Comparison of ENCODE assay signal across 8 cellular contexts in the genomic region with DNA sequence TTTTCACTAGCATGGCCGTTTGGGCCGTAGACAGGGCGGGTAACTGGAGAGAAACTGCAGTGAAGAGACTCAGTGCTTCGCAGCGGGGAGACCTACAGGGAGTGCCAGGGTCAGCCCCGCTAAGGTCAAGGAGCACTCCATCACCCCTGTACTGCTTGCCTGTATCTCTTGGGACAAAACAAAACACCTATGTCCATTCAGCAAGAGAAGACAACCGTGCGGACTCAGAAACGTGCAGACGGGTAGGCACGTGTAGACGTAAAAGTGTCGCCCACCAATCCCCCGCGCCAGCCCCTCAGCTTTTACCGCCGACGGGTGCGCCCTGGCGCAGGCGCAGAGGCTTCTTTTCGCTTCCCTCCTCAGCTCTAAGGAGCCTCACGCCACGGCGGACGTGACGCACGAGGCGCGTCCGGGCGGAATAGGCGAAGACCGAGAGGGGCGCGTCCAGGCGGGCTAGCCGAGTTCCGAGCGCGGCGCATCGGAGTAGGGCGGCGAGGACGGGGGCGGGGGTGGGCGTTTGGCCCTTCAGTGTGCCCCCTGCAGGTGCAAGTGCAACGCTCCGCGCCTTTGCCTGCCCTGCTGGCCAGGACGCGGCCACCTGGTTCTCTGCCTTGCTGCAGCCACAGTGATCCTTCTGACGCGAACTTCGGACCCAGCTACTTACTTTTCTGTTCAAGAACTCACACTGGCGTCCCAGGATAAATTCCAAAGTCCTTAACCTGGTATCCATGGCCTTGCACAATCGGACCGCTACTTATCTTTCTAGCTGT. TPM values are rescaled to one million over a fixed set of nuclear protein-coding genes. Genes with fewer than 3 reads are reported as not detected.
DNase-seq lines count a peak whose midpoint lies in the region; ATAC-seq and TF ChIP-seq lines count a peak whose summit lies in the region.

No MANE protein-coding gene starts in this region.

- peak overlapping the region; percentile 72 to 83 for H3K4me3 ChIP-seq in left lung

- no peaks in the 10 kb centered on the region for H3K27me3 Mint-ChIP-seq in activated CD4-positive, alpha-beta T cell treated with anti-CD3 and anti-CD28 coated beads, Interleukin-2, amount 10 ng/mL, durations not matched to agents 7 days and 5 days

- TF ChIP-seq CTCF in left lung (IDR thresholded peaks at IDR 0.05), result peak in 1 of 2 donors; percentile 50

- H3K27me3 ChIP-seq in left lung, result no peaks in the 10 kb centered on the region

- H3K9me3 Mint-ChIP-seq in activated CD4-positive, alpha-beta T cell treated with anti-CD3 and anti-CD28 coated beads, Interleukin-2, amount 10 ng/mL, durations not matched to agents 7 days and 5 days, result no peaks in the 10 kb centered on the region

- peaks cover 12 to 47% of the 10 kb centered on the region in 2 donors for H3K4me1 ChIP-seq in left lung

- POLR2A ChIA-PET in activated CD4-positive, alpha-beta T cell treated with anti-CD3 and anti-CD28 coated beads, Interleukin-2, amount 10 ng/mL, durations not matched to agents 7 days and 5 days (lab: Charles Lee), result interaction anchor here (0.6 to 1.0 kb wide), 4 partner anchors 16 to 110 kb away, joined by 3 to 4 read pairs (median 3); no protein-coding TSS in a partner anchor

- intact Hi-C loops in left lung (cut with DNase I), result no loop called here

- H3K27ac ChIP-seq in left lung, result peak overlapping the region; percentile 92

- no peaks in the 10 kb centered on the region for H3K36me3 ChIP-seq in left lung

- H3K27ac Mint-ChIP-seq in activated CD4-positive, alpha-beta T cell treated with anti-CD3 and anti-CD28 coated beads, Interleukin-2, amount 10 ng/mL, durations not matched to agents 7 days and 5 days, result peak overlapping the region; percentile 97

- H3K36me3 Mint-ChIP-seq in activated CD4-positive, alpha-beta T cell treated with anti-CD3 and anti-CD28 coated beads, Interleukin-2, amount 10 ng/mL, durations not matched to agents 7 days and 5 days (ENCODE audit: low read depth), result peaks cover 24% of the 10 kb centered on the region

- H3K4me1 Mint-ChIP-seq in activated CD4-positive, alpha-beta T cell treated with anti-CD3 and anti-CD28 coated beads, Interleukin-2, amount 10 ng/mL, durations not matched to agents 7 days and 5 days, result peaks cover 59% of the 10 kb centered on the region

- H3K4me3 Mint-ChIP-seq in activated CD4-positive, alpha-beta T cell treated with anti-CD3 and anti-CD28 coated beads, Interleukin-2, amount 10 ng/mL, durations not matched to agents 7 days and 5 days, result peak overlapping the region; percentile 95

- peak; percentile 53 for ATAC-seq in GM19351 (IDR thresholded peaks at IDR 0.05; ENCODE audit: unreplicated experiment)
- ATAC-seq in HG03520 (IDR thresholded peaks at IDR 0.05; ENCODE audit: unreplicated experiment), result peak; percentile 55
- ATAC-seq in left lung, result peak; percentile 89

- CTCF ChIA-PET in activated CD4-positive, alpha-beta T cell treated with anti-CD3 and anti-CD28 coated beads, Interleukin-2, amount 10 ng/mL, durations not matched to agents 7 days and 5 days (lab: Charles Lee), result interaction anchor here (0.6 to 2.6 kb wide), 14 partner anchors 9 to 200 kb away, joined by 3 to 23 read pairs (median 4); no protein-coding TSS in a partner anchor

- no peaks in the 10 kb centered on the region for H3K9me3 ChIP-seq in left lung

- DNase-seq in CD1c-positive myeloid dendritic cell (ENCODE audit: extremely low spot score), result peak; percentile 98
- DNase-seq in NCI-H526 (lab: John Stamatoyannopoulos, UW), result peak; percentile 93 to 99
- DNase-seq in activated CD4-positive, alpha-beta T cell treated with anti-CD3 and anti-CD28 coated beads, Interleukin-2, amount 10 ng/mL, durations not matched to agents 7 days and 5 days, result peak; percentile 97
- DNase-seq in cortex of kidney (lab: John Stamatoyannopoulos, UW), result peak; percentile 51
- peak; percentile 97 to 100 for DNase-seq in left lung
- peak; percentile 92 for DNase-seq in stimulated activated CD4-positive, alpha-beta T cell treated with anti-CD3 and anti-CD28 coated beads, Interleukin-2, amount 100 ng/mL, for 4 hours (ENCODE audit: low read depth)

RNA-seq across cellular contexts. Expression of gene SOS1, which starts 3.3 kb away (rescaled TPM):
- total RNA-seq in activated CD4-positive, alpha-beta T cell treated with anti-CD3 and anti-CD28 coated beads, Interleukin-2, amount 10 ng/mL, durations not matched to agents 7 days and 5 days, result 100 to 1,000 TPM; 204 to 209 TPM
- 10 to 100 TPM; 31.3 to 36.6 TPM for total RNA-seq in left lung

Comparison
In these comparisons a context has a peak if more than half of its experiments do, and no peak if none do; other contexts are left out.
1. Peak in every context shown above with its lines: DNase-seq, ATAC-seq, H3K4me3 ChIP-seq and H3K27ac ChIP-seq.
2. RNA of gene SOS1, which starts 3.3 kb away (total RNA-seq): 204 to 209 TPM in activated CD4-positive, alpha-beta T cell treated with anti-CD3 and anti-CD28 coated beads, Interleukin-2, amount 10 ng/mL, durations not matched to agents 7 days and 5 days; 31.3 to 36.6 TPM in left lung; every median in the first group is over 4 times any median in the second.